8 cellular contexts compared by ENCODE assay signal in genomic region chr1:95116666-95117206, GRCh38. TPM values are rescaled to one million over a fixed set of nuclear protein-coding genes. Genes with fewer than 3 reads are reported as not detected.
DNase-seq lines count a peak whose midpoint lies in the region; ATAC-seq, FAIRE-seq and TF ChIP-seq lines count a peak whose summit lies in the region.

No MANE protein-coding gene starts in this region.

- H3K4me1 ChIP-seq in BLaER1 (peaks cover 18% of the 10 kb centered on the region), H1 (replicated peaks in 1 of 4; ENCODE audit: control insufficient read depth in 3 of 4, insufficient read depth in 4 of 4, low read length in 3 of 4) (no peaks in the 10 kb centered on the region; a peak in 1 of 7 replicates), mesodermal cell (ENCODE audit: control insufficient read depth, insufficient read depth, low read length, poor library complexity, severe bottlenecking) (no peaks in the 10 kb centered on the region)

- H2BK20ac ChIP-seq in H1 (ENCODE audit: low read length) = no peak overlapping the region

- no peak overlapping the region for H3K23ac ChIP-seq in H1 (ENCODE audit: insufficient read length)

- peak overlapping the region; percentile 68 for H3K27ac Mint-ChIP-seq in activated CD8-positive, alpha-beta T cell treated with anti-CD3 and anti-CD28 coated beads for 36 hours

- CTCF ChIA-PET in activated CD8-positive, alpha-beta T cell treated with anti-CD3 and anti-CD28 coated beads for 36 hours (lab: Charles Lee) = interaction anchor here (1.0 to 5.5 kb wide), 7 partner anchors 9 to 117 kb away, joined by 3 to 25 read pairs (median 5); partner anchors contain the start of gene RWDD3
- CTCF ChIA-PET in H1 (lab: Charles Lee; ENCODE audit: partially characterized antibody) = interaction anchor here (0.6 to 5.5 kb wide), 18 partner anchors 9 to 428 kb away, joined by 3 to 46 read pairs (median 4); partner anchors contain the start of genes ALG14 and RWDD3

- H3K27me3 ChIP-seq in BLaER1 (peaks cover 47% of the 10 kb centered on the region), H1 (replicated peaks in 1 of 4; ENCODE audit: control insufficient read depth in 3 of 4, extremely low read depth in 1 of 4, insufficient read depth in 3 of 4, low read length in 3 of 4) (peaks cover 0 to 4% (median 2%) of the 10 kb centered on the region in 4 experiments; a peak in 3 of 7 replicates)

- H3K14ac ChIP-seq in H1 (ENCODE audit: insufficient read length) = no peak overlapping the region

- H3K4ac ChIP-seq in H1 (replicated peaks; ENCODE audit: insufficient read length, low read depth, low read length) = no peak overlapping the region

- H3K4me1 Mint-ChIP-seq in activated CD8-positive, alpha-beta T cell treated with anti-CD3 and anti-CD28 coated beads for 36 hours (ENCODE audit: low read depth) = peaks cover 8% of the 10 kb centered on the region

- no peak overlapping the region for H4K91ac ChIP-seq in H1 (replicated peaks; ENCODE audit: insufficient read length, low read length)

- intact Hi-C loops in activated CD8-positive, alpha-beta T cell treated with anti-CD3 and anti-CD28 coated beads for 36 hours (cut with micrococcal nuclease) = no loop called here

- H3K4me3 ChIP-seq in BLaER1 = peak overlapping the region; percentile 78
- H3K4me3 ChIP-seq in H1 (ENCODE audit: extremely low read depth in 1 of 4, insufficient read depth in 2 of 4, low read depth in 3 of 4, low read length in 4 of 4) = peak overlapping the region; percentile 70 to 86 (median 78)
- H3K4me3 ChIP-seq in mesodermal cell (ENCODE audit: extremely low read depth, insufficient read depth, low read length, poor library complexity, severe bottlenecking) = peak overlapping the region; percentile 69

- no peak overlapping the region for H2AK5ac ChIP-seq in H1 (ENCODE audit: low read depth, low read length)

- peak; percentile 85 for FAIRE-seq in H1 (lab: Jason Lieb, UNC)

- H4K5ac ChIP-seq in H1 (ENCODE audit: insufficient read length, low read depth, low read length) = no peak overlapping the region

- TF ChIP-seq RAD21 in H1 (IDR thresholded peaks at IDR 0.05 in 1 of 2, conservative IDR thresholded peaks at IDR 0.05 in 1 of 2; ENCODE audit: low read depth in 2 of 2, low read length in 2 of 2) = peak; percentile 35 to 62

- DNase-seq in NCI-H69 (lab: John Stamatoyannopoulos, UW) (peak; percentile 79), H1 (ENCODE audit: low read depth in 1 of 2, low spot score in 2 of 2) (peak in 1 of 2 experiments; percentile 78)
- DNase-seq in activated CD8-positive, alpha-beta T cell treated with anti-CD3 and anti-CD28 coated beads for 36 hours = peak; percentile 69
- peak; percentile 7 to 11 for DNase-seq in stimulated activated CD8-positive, alpha-beta memory T cell treated with anti-CD3 and anti-CD28 coated beads, Interleukin-7, amount 100 ng/mL, for 4 hours (ENCODE audit: low read depth in 2 of 2)

- peak overlapping the region; percentile 96 for H2AFZ ChIP-seq in H1 (ENCODE audit: low read length)

- H3K36me3 ChIP-seq in BLaER1 (no peaks in the 10 kb centered on the region), H1 (ENCODE audit: control insufficient read depth in 2 of 4, insufficient read depth in 4 of 4, low read length in 3 of 4) (no peaks in the 10 kb centered on the region), mesodermal cell (ENCODE audit: control insufficient read depth, insufficient read depth, low read length) (no peaks in the 10 kb centered on the region)

- H3K4me2 ChIP-seq in BLaER1 (peak overlapping the region; percentile 99), H1 (ENCODE audit: insufficient read depth in 1 of 2, low read depth in 2 of 2, low read length in 2 of 2) (peak overlapping the region; percentile 6 to 93; a peak in 3 of 4 replicates)

- peaks cover 54% of the 10 kb centered on the region for H3K27me3 Mint-ChIP-seq in activated CD8-positive, alpha-beta T cell treated with anti-CD3 and anti-CD28 coated beads for 36 hours

- no peak overlapping the region for H3K56ac ChIP-seq in H1 (replicated peaks; ENCODE audit: insufficient read length, low read depth, low read length)

- peak overlapping the region; percentile 63 for H3K9ac ChIP-seq in BLaER1
- peak overlapping the region in 2 of 4 experiments; percentile 38 to 43; a peak in 2 of 7 replicates for H3K9ac ChIP-seq in H1 (replicated peaks in 1 of 4; ENCODE audit: extremely low read depth in 1 of 4, low read depth in 3 of 4, low read length in 3 of 4)

- peaks cover 4% of the 10 kb centered on the region; the same call in 1 of the 2 replicates for H3K23me2 ChIP-seq in H1 (ENCODE audit: low read depth, low read length)

- TF ChIP-seq EP300 in H1 (IDR thresholded peaks at IDR 0.05; ENCODE audit: borderline replicate concordance in 1 of 2, low read depth in 2 of 2, low read length in 2 of 2) = 0 out of 3 replicates have a peak, but pooled peaks of 1 of the 2 experiments have one; percentile 34

- no peak overlapping the region for H2BK15ac ChIP-seq in H1 (ENCODE audit: low read length)

- H2BK12ac ChIP-seq in H1 (ENCODE audit: low read depth, low read length) = no peak overlapping the region

- H2BK5ac ChIP-seq in H1 (ENCODE audit: low read depth, low read length) = no peak overlapping the region

- H3K36me3 Mint-ChIP-seq in activated CD8-positive, alpha-beta T cell treated with anti-CD3 and anti-CD28 coated beads for 36 hours (ENCODE audit: low read depth) = no peaks in the 10 kb centered on the region

- H2BK120ac ChIP-seq in H1 (replicated peaks; ENCODE audit: low read depth, low read length) = no peak overlapping the region

- peak; percentile 56 for TF ChIP-seq CTCF in activated CD8-positive, alpha-beta T cell treated with anti-CD3 and anti-CD28 coated beads for 36 hours (IDR thresholded peaks at IDR 0.05)
- TF ChIP-seq CTCF in H1 (IDR thresholded peaks at IDR 0.05; ENCODE audit: control extremely low read depth in 1 of 3, insufficient read depth in 1 of 3, low read depth in 1 of 3, low read length in 3 of 3) = peak; percentile 69 to 76 (median 75)

- WGBS in H1 (ENCODE audit: extremely low coverage in 1 of 2, insufficient coverage in 1 of 2, insufficient read length in 1 of 2, insufficient replicate concordance in 2 of 2, low coverage in 1 of 2, low lambda C conversion rate in 2 of 2, missing lambda C conversion rate in 1 of 2), 2 experiments = 5% methylated on average over 17 of the region's 17 CpGs; no CpG with 5 or more reads in 1 of the 2 experiments
- WGBS in mesodermal cell (ENCODE audit: insufficient coverage in 2 of 2), 2 experiments = 1% methylated on average over 13 to 14 of the region's 17 CpGs

- no peaks in the 10 kb centered on the region for H3K79me2 ChIP-seq in H1 (ENCODE audit: control insufficient read depth in 1 of 2, insufficient read depth in 2 of 2, low read length in 2 of 2)

- no peak overlapping the region for H3K18ac ChIP-seq in H1 (ENCODE audit: extremely low read depth, low read length)

- H3K9me3 ChIP-seq in BLaER1 (no peaks in the 10 kb centered on the region), H1 (ENCODE audit: insufficient read depth in 2 of 2, low read depth in 1 of 2, low read length in 1 of 2) (no peaks in the 10 kb centered on the region), mesodermal cell (ENCODE audit: control insufficient read depth, low read length) (no peaks in the 10 kb centered on the region)

- POLR2A ChIA-PET in activated CD8-positive, alpha-beta T cell treated with anti-CD3 and anti-CD28 coated beads for 36 hours (lab: Charles Lee) = no interaction called here
- POLR2A ChIA-PET in H1 (lab: Charles Lee; ENCODE audit: partially characterized antibody) = interaction anchor here (0.8 to 1.8 kb wide), 6 partner anchors 10 to 117 kb away, joined by 3 to 8 read pairs (median 4); partner anchors contain the start of gene RWDD3

- no peak overlapping the region for H3K27ac ChIP-seq in BLaER1
- H3K27ac ChIP-seq in H1 (ENCODE audit: low read depth, low read length) = no peak overlapping the region
- H3K27ac ChIP-seq in mesodermal cell (ENCODE audit: low read depth, low read length, severe bottlenecking) = no peak overlapping the region

- no peak for TF ChIP-seq POLR2A in H1 (IDR thresholded peaks at IDR 0.05; ENCODE audit: control extremely low read depth in 1 of 2, low read depth in 2 of 2, low read length in 2 of 2)

- no peaks in the 10 kb centered on the region for H3K79me1 ChIP-seq in H1 (ENCODE audit: low read depth, low read length)

- H4K8ac ChIP-seq in H1 (ENCODE audit: extremely low read depth, insufficient read depth, low read length) = no peak overlapping the region

- peak overlapping the region; percentile 77 for H3K4me3 Mint-ChIP-seq in activated CD8-positive, alpha-beta T cell treated with anti-CD3 and anti-CD28 coated beads for 36 hours

- ATAC-seq in GM19372 (IDR thresholded peaks at IDR 0.05; ENCODE audit: low read depth, unreplicated experiment) = peak; percentile 49
- peak; percentile 63 for ATAC-seq in HG03520 (IDR thresholded peaks at IDR 0.05; ENCODE audit: unreplicated experiment)
- ATAC-seq in activated CD8-positive, alpha-beta T cell treated with anti-CD3 and anti-CD28 coated beads for 36 hours = peak; percentile 78

- no peaks in the 10 kb centered on the region for H3K9me3 Mint-ChIP-seq in activated CD8-positive, alpha-beta T cell treated with anti-CD3 and anti-CD28 coated beads for 36 hours

- H4K20me1 ChIP-seq in BLaER1 = no peaks in the 10 kb centered on the region
- peaks cover 0 to 2% of the 10 kb centered on the region in 2 experiments for H4K20me1 ChIP-seq in H1 (replicated peaks in 1 of 2; ENCODE audit: control insufficient read depth in 1 of 2, insufficient read depth in 2 of 2, low read length in 2 of 2)

RNA-seq across cellular contexts. Expression of gene TLCD4, which starts 0.4 kb away (rescaled TPM):
- under 1 TPM; 0.32 to 0.38 TPM for total RNA-seq in activated CD8-positive, alpha-beta T cell treated with anti-CD3 and anti-CD28 coated beads for 36 hours
- total RNA-seq in H1 (2021; fragmentation: NEBNext Ultra II Directional; extraction: Animal tissue kit (Norgen Biotek cat#: 25700)) = 3.5 and 4.2 TPM in 2 replicates
- 0.30 and 0.79 TPM in 2 replicates for polyA plus RNA-seq in H1 (2011; rRNA removed)
- 0.78 TPM for polyA plus RNA-seq in H1 (2011; cell fraction: cytosol; rRNA removed)
- 0.21 TPM for polyA plus RNA-seq in H1 (2011; cell fraction: nucleus; rRNA removed)
- 0.63 to 1.3 TPM (median 0.84 TPM) in 4 replicates for polyA plus RNA-seq in H1 (2012, experiment 1 of 2)
- polyA plus RNA-seq in H1 (2012, experiment 2 of 2) = 0.79 TPM
- polyA plus RNA-seq in H1 (2013, experiment 1 of 2) = 2.2 TPM
- polyA plus RNA-seq in H1 (2013, experiment 2 of 2) = 2.0 TPM
- 1.0 and 3.1 TPM in 2 replicates for polyA minus RNA-seq in H1 (2011; rRNA and poly(A)+ RNA removed)
- polyA minus RNA-seq in H1 (2011; cell fraction: cytosol; rRNA and poly(A)+ RNA removed) = 1.5 TPM
- 3.1 TPM for polyA minus RNA-seq in H1 (2011; cell fraction: nucleus; rRNA and poly(A)+ RNA removed)
- polyA plus RNA-seq in mesodermal cell (2013, experiment 1 of 2) = 1.4 TPM
- 2.0 TPM for polyA plus RNA-seq in mesodermal cell (2013, experiment 2 of 2)

RNA-seq across cellular contexts. Expression of gene ALG14, which starts 44.0 kb away (rescaled TPM):
- total RNA-seq in activated CD8-positive, alpha-beta T cell treated with anti-CD3 and anti-CD28 coated beads for 36 hours = 1 to 10 TPM; 2.5 to 2.9 TPM
- 1.3 TPM in 2 replicates for total RNA-seq in H1 (2021; fragmentation: NEBNext Ultra II Directional; extraction: Animal tissue kit (Norgen Biotek cat#: 25700))
- polyA plus RNA-seq in H1 (2011; rRNA removed) = 0.67 and 0.95 TPM in 2 replicates
- 1.3 TPM for polyA plus RNA-seq in H1 (2011; cell fraction: cytosol; rRNA removed)
- 1.2 TPM for polyA plus RNA-seq in H1 (2011; cell fraction: nucleus; rRNA removed)
- polyA plus RNA-seq in H1 (2012, experiment 1 of 2) = 0.44 to 2.9 TPM (median 1.5 TPM) in 4 replicates
- polyA plus RNA-seq in H1 (2012, experiment 2 of 2) = 0.25 TPM
- 2.0 TPM for polyA plus RNA-seq in H1 (2013, experiment 1 of 2)
- 2.8 TPM for polyA plus RNA-seq in H1 (2013, experiment 2 of 2)
- polyA minus RNA-seq in H1 (2011; rRNA and poly(A)+ RNA removed) = 1.4 and 2.2 TPM in 2 replicates
- 0.29 TPM for polyA minus RNA-seq in H1 (2011; cell fraction: cytosol; rRNA and poly(A)+ RNA removed)
- 3.0 TPM for polyA minus RNA-seq in H1 (2011; cell fraction: nucleus; rRNA and poly(A)+ RNA removed)
- 1.8 TPM for polyA plus RNA-seq in mesodermal cell (2013, experiment 1 of 2)
- 7.3 TPM for polyA plus RNA-seq in mesodermal cell (2013, experiment 2 of 2)
